In genomic region chr19:10870501-10870954, GRCh38 we compare ENCODE assay signal across 8 cellular contexts. TPM values are rescaled to one million over a fixed set of nuclear protein-coding genes. Genes with fewer than 3 reads are reported as not detected.
DNase-seq lines count a peak whose midpoint lies in the region; ATAC-seq, FAIRE-seq and TF ChIP-seq lines count a peak whose summit lies in the region.

No MANE protein-coding gene starts in this region.

- H3K4me3 ChIP-seq in cardiac muscle cell (peak overlapping the region; percentile 38), K562 (peak overlapping the region; percentile 37), mesenchymal stem cell (ENCODE audit: insufficient read depth in 1 of 2, low read depth in 1 of 2, low read length in 2 of 2) (peak overlapping the region; percentile 40 to 75), vagina (peak overlapping the region; percentile 53 to 57)

- H3K4ac ChIP-seq in mesenchymal stem cell (ENCODE audit: low read depth in 1 of 2, low read length in 2 of 2): peak overlapping the region in 1 of 2 experiments; percentile 94

- H3K9ac ChIP-seq in K562 (ENCODE audit: insufficient read depth in 1 of 2, low read depth in 2 of 2, low read length in 2 of 2) (peak overlapping the region; percentile 72 to 87), mesenchymal stem cell (ENCODE audit: low read length) (peak overlapping the region; percentile 81)

- no peaks in the 10 kb centered on the region for H3K9me3 ChIP-seq in cardiac muscle cell (ENCODE audit: low read depth)
- no peaks in the 10 kb centered on the region for H3K9me3 ChIP-seq in K562 (replicated peaks; ENCODE audit: control insufficient read depth, insufficient read depth, low read depth, low read length)
- H3K9me3 ChIP-seq in mesenchymal stem cell (ENCODE audit: control insufficient read depth, low read length): no peaks in the 10 kb centered on the region
- no peaks in the 10 kb centered on the region for H3K9me3 ChIP-seq in vagina

- DNase-seq in cardiac muscle cell (ENCODE audit: low read depth in 1 of 2, low spot score in 1 of 2): no peak
- no peak for DNase-seq in left ventricle myocardium superior
- DNase-seq in K562 (ENCODE audit: extremely low read depth in 1 of 4, low spot score in 3 of 4): no peak
- no peak for DNase-seq in mesenchymal stem cell
- DNase-seq in vagina (ENCODE audit: extremely low spot score in 2 of 2): peak in 1 of 2 donors; percentile 91
- DNase-seq in SKM-1 (lab: John Stamatoyannopoulos, UW; ENCODE audit: unreplicated experiment): no peak

- H3K14ac ChIP-seq in mesenchymal stem cell (ENCODE audit: low read length in 2 of 2): peak overlapping the region in 1 of 2 experiments; percentile 89

- CTCF ChIA-PET in K562 (lab: Yijun Ruan, JAX; ENCODE audit: low intra/inter-chr PET ratio): no interaction called here

- no peak for TF ChIP-seq RAD21 in K562 (CRISPR knock-in tag; conservative IDR thresholded peaks at IDR 0.05 in 1 of 2, IDR thresholded peaks at IDR 0.05 in 1 of 2)

- H3K27ac ChIP-seq in cardiac muscle cell (peak overlapping the region; percentile 55), K562 (ENCODE audit: extremely low read depth, low read depth, low read length) (peak overlapping the region; percentile 80), mesenchymal stem cell (ENCODE audit: low read length, poor library complexity, severe bottlenecking) (peak overlapping the region; percentile 77), vagina (peak overlapping the region; percentile 87)

- H2BK120ac ChIP-seq in mesenchymal stem cell (ENCODE audit: low read depth, low read length): peak overlapping the region; percentile 86

- H3K36me3 ChIP-seq in cardiac muscle cell: no peaks in the 10 kb centered on the region
- H3K36me3 ChIP-seq in K562 (ENCODE audit: control insufficient read depth, insufficient read depth, low read length): peaks cover 10% of the 10 kb centered on the region; the same call in 1 of the 3 replicates
- no peaks in the 10 kb centered on the region for H3K36me3 ChIP-seq in mesenchymal stem cell (ENCODE audit: control insufficient read depth in 1 of 2, insufficient read depth in 2 of 2, low read depth in 1 of 2, low read length in 2 of 2)
- no peaks in the 10 kb centered on the region for H3K36me3 ChIP-seq in vagina

- no peak for TF ChIP-seq EP300 in K562 (IDR thresholded peaks at IDR 0.05; ENCODE audit: low read length)

- no peak overlapping the region for H2AK5ac ChIP-seq in mesenchymal stem cell (ENCODE audit: low read length, severe bottlenecking)

- peak; percentile 80 for FAIRE-seq in K562 (lab: Jason Lieb, UNC)

- BruUV-seq in K562 (replicated peaks; lab: Mats Ljungman, UMichigan): no TSS peak

- H3K4me1 ChIP-seq in cardiac muscle cell (ENCODE audit: low read depth): peaks cover 6% of the 10 kb centered on the region
- peaks cover 8 to 38% of the 10 kb centered on the region in 2 experiments for H3K4me1 ChIP-seq in K562 (replicated peaks in 1 of 2; ENCODE audit: control insufficient read depth in 2 of 2, insufficient read depth in 2 of 2, low read length in 2 of 2)
- H3K4me1 ChIP-seq in mesenchymal stem cell (ENCODE audit: control insufficient read depth, insufficient read depth, low read depth, low read length): peaks cover 7% of the 10 kb centered on the region
- H3K4me1 ChIP-seq in vagina: peaks cover 31% of the 10 kb centered on the region

- in situ Hi-C loops in K562 (cut with MboI): no loop called here

- H2BK5ac ChIP-seq in mesenchymal stem cell (ENCODE audit: low read depth, low read length, poor library complexity, severe bottlenecking): peak overlapping the region; percentile 3

- H3K79me1 ChIP-seq in mesenchymal stem cell (replicated peaks; ENCODE audit: low read length, poor library complexity, severe bottlenecking): peaks cover 6% of the 10 kb centered on the region

- POLR2A ChIA-PET in K562 (lab: Yijun Ruan, JAX): no interaction called here

- no peak overlapping the region for H3K23ac ChIP-seq in mesenchymal stem cell (ENCODE audit: low read length in 2 of 2)

- H3K9me1 ChIP-seq in K562 (ENCODE audit: control insufficient read depth, insufficient read depth, low read length): no peaks in the 10 kb centered on the region

- TF ChIP-seq CTCF in cardiac muscle cell (IDR thresholded peaks at IDR 0.05; ENCODE audit: low read depth, low read length) (no peak), K562 (IDR thresholded peaks at IDR 0.05 in 2 of 3, conservative IDR thresholded peaks at IDR 0.05 in 1 of 3; ENCODE audit: insufficient read depth in 2 of 3, low read depth in 1 of 3, low read length in 3 of 3) (no peak), vagina (IDR thresholded peaks at IDR 0.05) (no peak)

- peak overlapping the region in 1 of 2 experiments; percentile 83 for H2BK12ac ChIP-seq in mesenchymal stem cell (ENCODE audit: low read length in 2 of 2)

- H2AFZ ChIP-seq in K562 (ENCODE audit: low read depth, low read length): peak overlapping the region; percentile 90
- peak overlapping the region; percentile 89 for H2AFZ ChIP-seq in mesenchymal stem cell (ENCODE audit: low read depth, low read length)

- H3K18ac ChIP-seq in mesenchymal stem cell (ENCODE audit: low read depth in 1 of 2, low read length in 2 of 2): peak overlapping the region; percentile 71 to 96

- H4K20me1 ChIP-seq in K562 (replicated peaks; ENCODE audit: control insufficient read depth, insufficient read depth, low read length): no peaks in the 10 kb centered on the region

- 5% methylated on average over 8 of the region's 22 CpGs for WGBS in K562 (ENCODE audit: insufficient coverage, low coverage, missing lambda C conversion rate)
- WGBS in mesenchymal stem cell: 6% methylated on average over 14 of the region's 22 CpGs

- H3K79me2 ChIP-seq in K562 (ENCODE audit: control insufficient read depth, insufficient read depth, low read length): peaks cover 38% of the 10 kb centered on the region

- intact Hi-C loops in left ventricle myocardium superior (cut with micrococcal nuclease) (no loop called here), K562 (cut with micrococcal nuclease) (loop anchor here (5.0 kb wide), 1 partner anchor 57 kb away; the partner anchor contains the start of genes TIMM29 and YIPF2), vagina (cut with DNase I) (loop anchor here (10.0 kb wide), 1 partner anchor 54 kb away; the partner anchor contains the start of genes TIMM29 and YIPF2)

- peak overlapping the region; percentile 92 for H3K4me2 ChIP-seq in K562 (ENCODE audit: insufficient read depth, low read length)
- peak overlapping the region; percentile 95 for H3K4me2 ChIP-seq in mesenchymal stem cell (ENCODE audit: low read length, poor library complexity, severe bottlenecking)

- peak overlapping the region; percentile 90 for H4K91ac ChIP-seq in mesenchymal stem cell (ENCODE audit: low read length)

- ATAC-seq in left ventricle myocardium superior (no peak), K562 (no peak), HG02798 (IDR thresholded peaks at IDR 0.05; ENCODE audit: poor library complexity, unreplicated experiment) (no peak), GM18867 (IDR thresholded peaks at IDR 0.05; ENCODE audit: unreplicated experiment) (no peak)

- peak overlapping the region; percentile 87 for H2BK15ac ChIP-seq in mesenchymal stem cell (ENCODE audit: low read depth, poor library complexity, severe bottlenecking)

- TF ChIP-seq POLR2A in K562 (conservative IDR thresholded peaks at IDR 0.05) (peak; percentile 63; the same call in 1 of the 2 replicates), vagina (IDR thresholded peaks at IDR 0.05) (no peak)

- H4K8ac ChIP-seq in mesenchymal stem cell (ENCODE audit: low read length): peak overlapping the region; percentile 99

- H3K27me3 ChIP-seq in cardiac muscle cell (no peaks in the 10 kb centered on the region), K562 (ENCODE audit: control insufficient read depth in 2 of 2, insufficient read depth in 2 of 2, low read length in 2 of 2) (no peaks in the 10 kb centered on the region), mesenchymal stem cell (ENCODE audit: control insufficient read depth in 1 of 2, insufficient read depth in 1 of 2, low read length in 2 of 2) (no peaks in the 10 kb centered on the region), vagina (no peaks in the 10 kb centered on the region)

RNA-seq across cellular contexts. Expression of gene CARM1, which starts 0.8 kb away (rescaled TPM):
- 90.7 and 92.6 TPM in 2 replicates for total RNA-seq in cardiac muscle cell
- 46.8 and 81.2 TPM in 2 replicates for polyA plus RNA-seq in cardiac muscle cell
- 32.5 TPM for total RNA-seq in left ventricle myocardium superior
- total RNA-seq in K562 (2011; cell fraction: chromatin; rRNA removed; ENCODE audit: low replicate concordance): 50.4 and 92.7 TPM in 2 replicates
- total RNA-seq in K562 (2011; cell fraction: nucleolus; rRNA removed): 57.5 and 60.4 TPM in 2 replicates
- total RNA-seq in K562 (2011; cell fraction: nucleoplasm; rRNA removed): 52.4 and 52.6 TPM in 2 replicates
- 31.9 and 41.8 TPM in 2 replicates for total RNA-seq in K562 (2014; rRNA removed)
- total RNA-seq in K562 (2014; rRNA removed; fragmentation: Illumina TruSeq; extraction: Trizol): 14.1 and 18.6 TPM in 2 replicates
- 25.2 and 27.1 TPM in 2 replicates for total RNA-seq in K562 (2015; rRNA removed; fragmentation: Illumina TruSeq; extraction: Trizol)
- total RNA-seq in K562 (2021): 86.0 and 86.3 TPM in 2 replicates
- 29.7 and 54.8 TPM in 2 replicates for polyA plus RNA-seq in K562 (2011; rRNA removed)
- polyA plus RNA-seq in K562 (2011; cell fraction: cytosol; rRNA removed): 39.1 and 73.7 TPM in 2 replicates
- polyA plus RNA-seq in K562 (2011; cell fraction: nucleus; rRNA removed): 61.7 and 77.2 TPM in 2 replicates
- polyA plus RNA-seq in K562 (2012): 54.2 and 71.7 TPM in 2 replicates
- polyA plus RNA-seq in K562 (2014; fragmentation: Illumina TruSeq; extraction: Trizol): 59.8 and 73.9 TPM in 2 replicates
- under 1 TPM; 0.36 to 0.65 TPM for polyA plus RNA-seq in K562 (2014; fragmentation: Nextera tagmentation; extraction: Ambion mirVana)
- polyA plus RNA-seq in K562 (2014; rRNA removed): 49.1 and 56.5 TPM in 2 replicates
- 20.6 and 23.7 TPM in 2 replicates for polyA minus RNA-seq in K562 (2011; rRNA and poly(A)+ RNA removed)
- 32.6 and 45.6 TPM in 2 replicates for polyA minus RNA-seq in K562 (2011; cell fraction: cytosol; rRNA and poly(A)+ RNA removed)
- 13.1 and 18.4 TPM in 2 replicates for polyA minus RNA-seq in K562 (2011; cell fraction: nucleus; rRNA and poly(A)+ RNA removed)
- polyA plus RNA-seq in mesenchymal stem cell (2013, experiment 1 of 2): 83.5 TPM
- polyA plus RNA-seq in mesenchymal stem cell (2013, experiment 2 of 2): 82.1 TPM
- total RNA-seq in vagina: 28.2 TPM

RNA-seq across cellular contexts. Expression of gene C19orf38, which starts 22.3 kb away (rescaled TPM):
- total RNA-seq in cardiac muscle cell (0.33 TPM in 1 of 2 replicates, not detected in the other), left ventricle myocardium superior (0.62 TPM), K562 (2014; rRNA removed) (0.16 TPM in 1 of 2 replicates, not detected in the other), K562 (2014; rRNA removed; fragmentation: Illumina TruSeq; extraction: Trizol) (not detected in 2 replicates), K562 (2015; rRNA removed; fragmentation: Illumina TruSeq; extraction: Trizol) (not detected in 2 replicates), K562 (2021) (0.18 and 0.29 TPM in 2 replicates), vagina (2.5 TPM)
- polyA plus RNA-seq in cardiac muscle cell (0.64 and 1.1 TPM in 2 replicates), K562 (2011; rRNA removed) (0.14 and 0.31 TPM in 2 replicates), K562 (2014; fragmentation: Illumina TruSeq; extraction: Trizol) (not detected in 2 replicates), K562 (2014; fragmentation: Nextera tagmentation; extraction: Ambion mirVana) (not detected), K562 (2014; rRNA removed) (0.53 TPM in 1 of 2 replicates, not detected in the other)
- total RNA-seq in K562 (2011; cell fraction: chromatin; rRNA removed; ENCODE audit: low replicate concordance): 0.83 TPM in 1 of 2 replicates, not detected in the other
- total RNA-seq in K562 (2011; cell fraction: nucleolus; rRNA removed): 0.50 TPM in 1 of 2 replicates, not detected in the other
- not detected in 2 replicates for total RNA-seq in K562 (2011; cell fraction: nucleoplasm; rRNA removed)
- polyA plus RNA-seq in K562 (2011; cell fraction: cytosol; rRNA removed): 0.19 and 0.22 TPM in 2 replicates
- 0.10 and 0.34 TPM in 2 replicates for polyA plus RNA-seq in K562 (2011; cell fraction: nucleus; rRNA removed)
- polyA plus RNA-seq in K562 (2012): 0.27 and 0.40 TPM in 2 replicates
- polyA minus RNA-seq in K562 (2011; rRNA and poly(A)+ RNA removed): not detected in 2 replicates
- not detected in 2 replicates for polyA minus RNA-seq in K562 (2011; cell fraction: cytosol; rRNA and poly(A)+ RNA removed)
- polyA minus RNA-seq in K562 (2011; cell fraction: nucleus; rRNA and poly(A)+ RNA removed): 0.27 and 0.56 TPM in 2 replicates
- polyA plus RNA-seq in mesenchymal stem cell (2013, experiment 1 of 2): not detected
- not detected for polyA plus RNA-seq in mesenchymal stem cell (2013, experiment 2 of 2)

RNA-seq across cellular contexts. Expression of gene TMED1, which starts 34.5 kb away (rescaled TPM):
- 77.5 and 83.1 TPM in 2 replicates for total RNA-seq in cardiac muscle cell
- 131 and 137 TPM in 2 replicates for polyA plus RNA-seq in cardiac muscle cell
- 29.8 TPM for total RNA-seq in left ventricle myocardium superior
- total RNA-seq in K562 (2011; cell fraction: chromatin; rRNA removed; ENCODE audit: low replicate concordance): 12.5 and 36.8 TPM in 2 replicates
- 63.2 and 77.4 TPM in 2 replicates for total RNA-seq in K562 (2011; cell fraction: nucleolus; rRNA removed)
- 32.4 and 49.3 TPM in 2 replicates for total RNA-seq in K562 (2011; cell fraction: nucleoplasm; rRNA removed)
- 28.1 and 34.4 TPM in 2 replicates for total RNA-seq in K562 (2014; rRNA removed)
- 7.4 and 8.0 TPM in 2 replicates for total RNA-seq in K562 (2014; rRNA removed; fragmentation: Illumina TruSeq; extraction: Trizol)
- total RNA-seq in K562 (2015; rRNA removed; fragmentation: Illumina TruSeq; extraction: Trizol): 22.7 and 23.5 TPM in 2 replicates
- 25.5 and 28.2 TPM in 2 replicates for total RNA-seq in K562 (2021)
- polyA plus RNA-seq in K562 (2011; rRNA removed): 26.1 and 27.9 TPM in 2 replicates
- polyA plus RNA-seq in K562 (2011; cell fraction: cytosol; rRNA removed): 33.2 and 47.1 TPM in 2 replicates
- 10.9 and 12.8 TPM in 2 replicates for polyA plus RNA-seq in K562 (2011; cell fraction: nucleus; rRNA removed)
- 28.9 and 42.7 TPM in 2 replicates for polyA plus RNA-seq in K562 (2012)
- 9.6 and 18.6 TPM in 2 replicates for polyA plus RNA-seq in K562 (2014; fragmentation: Illumina TruSeq; extraction: Trizol)
- 1 to 10 TPM in 1 of 2 experiments, under 1 TPM in 1; 0.86 to 5.9 TPM for polyA plus RNA-seq in K562 (2014; fragmentation: Nextera tagmentation; extraction: Ambion mirVana)
- polyA plus RNA-seq in K562 (2014; rRNA removed): 29.3 and 30.2 TPM in 2 replicates
- 11.8 and 20.7 TPM in 2 replicates for polyA minus RNA-seq in K562 (2011; rRNA and poly(A)+ RNA removed)
- 14.7 and 14.8 TPM in 2 replicates for polyA minus RNA-seq in K562 (2011; cell fraction: cytosol; rRNA and poly(A)+ RNA removed)
- 4.3 and 6.6 TPM in 2 replicates for polyA minus RNA-seq in K562 (2011; cell fraction: nucleus; rRNA and poly(A)+ RNA removed)
- 28.5 TPM for polyA plus RNA-seq in mesenchymal stem cell (2013, experiment 1 of 2)
- 29.7 TPM for polyA plus RNA-seq in mesenchymal stem cell (2013, experiment 2 of 2)
- 20.4 TPM for total RNA-seq in vagina

RNA-seq across cellular contexts. Expression of gene YIPF2, which starts 57.9 kb away (rescaled TPM):
- 67.2 and 69.9 TPM in 2 replicates for total RNA-seq in cardiac muscle cell
- polyA plus RNA-seq in cardiac muscle cell: 32.9 and 38.9 TPM in 2 replicates
- 16.4 TPM for total RNA-seq in left ventricle myocardium superior
- total RNA-seq in K562 (2011; cell fraction: chromatin; rRNA removed; ENCODE audit: low replicate concordance): 41.8 and 150 TPM in 2 replicates
- 200 and 225 TPM in 2 replicates for total RNA-seq in K562 (2011; cell fraction: nucleolus; rRNA removed)
- total RNA-seq in K562 (2011; cell fraction: nucleoplasm; rRNA removed): 96.4 and 107 TPM in 2 replicates
- total RNA-seq in K562 (2014; rRNA removed): 65.2 and 80.4 TPM in 2 replicates
- total RNA-seq in K562 (2014; rRNA removed; fragmentation: Illumina TruSeq; extraction: Trizol): 10.3 and 12.1 TPM in 2 replicates
- 31.6 and 32.5 TPM in 2 replicates for total RNA-seq in K562 (2015; rRNA removed; fragmentation: Illumina TruSeq; extraction: Trizol)
- 51.6 and 56.3 TPM in 2 replicates for total RNA-seq in K562 (2021)
- polyA plus RNA-seq in K562 (2011; rRNA removed): 40.5 and 69.1 TPM in 2 replicates
- polyA plus RNA-seq in K562 (2011; cell fraction: cytosol; rRNA removed): 114 and 210 TPM in 2 replicates
- polyA plus RNA-seq in K562 (2011; cell fraction: nucleus; rRNA removed): 175 and 177 TPM in 2 replicates
- polyA plus RNA-seq in K562 (2012): 41.2 and 77.2 TPM in 2 replicates
- polyA plus RNA-seq in K562 (2014; fragmentation: Illumina TruSeq; extraction: Trizol): 20.4 and 44.1 TPM in 2 replicates
- 1 to 10 TPM; 1.3 to 2.2 TPM for polyA plus RNA-seq in K562 (2014; fragmentation: Nextera tagmentation; extraction: Ambion mirVana)
- 64.3 and 74.2 TPM in 2 replicates for polyA plus RNA-seq in K562 (2014; rRNA removed)
- polyA minus RNA-seq in K562 (2011; rRNA and poly(A)+ RNA removed): 15.6 and 19.6 TPM in 2 replicates
- 56.2 and 63.8 TPM in 2 replicates for polyA minus RNA-seq in K562 (2011; cell fraction: cytosol; rRNA and poly(A)+ RNA removed)
- 26.0 and 30.7 TPM in 2 replicates for polyA minus RNA-seq in K562 (2011; cell fraction: nucleus; rRNA and poly(A)+ RNA removed)
- 51.4 TPM for polyA plus RNA-seq in mesenchymal stem cell (2013, experiment 1 of 2)
- 51.4 TPM for polyA plus RNA-seq in mesenchymal stem cell (2013, experiment 2 of 2)
- total RNA-seq in vagina: 42.7 TPM

RNA-seq across cellular contexts. Expression of gene TIMM29, which starts 58.1 kb away (rescaled TPM):
- total RNA-seq in cardiac muscle cell (52.2 and 54.5 TPM in 2 replicates), left ventricle myocardium superior (17.4 TPM), K562 (2014; rRNA removed) (29.4 and 32.7 TPM in 2 replicates), K562 (2014; rRNA removed; fragmentation: Illumina TruSeq; extraction: Trizol) (18.5 and 19.9 TPM in 2 replicates), K562 (2015; rRNA removed; fragmentation: Illumina TruSeq; extraction: Trizol) (20.2 and 20.7 TPM in 2 replicates), K562 (2021) (23.8 and 24.7 TPM in 2 replicates), vagina (21.9 TPM)
- polyA plus RNA-seq in cardiac muscle cell (31.3 and 41.7 TPM in 2 replicates), K562 (2011; rRNA removed) (11.0 and 13.2 TPM in 2 replicates), K562 (2014; fragmentation: Illumina TruSeq; extraction: Trizol) (13.8 and 13.9 TPM in 2 replicates), K562 (2014; fragmentation: Nextera tagmentation; extraction: Ambion mirVana) (1 to 10 TPM; 2.4 to 3.2 TPM), K562 (2014; rRNA removed) (16.3 and 17.5 TPM in 2 replicates)
- 9.9 and 25.8 TPM in 2 replicates for total RNA-seq in K562 (2011; cell fraction: chromatin; rRNA removed; ENCODE audit: low replicate concordance)
- 30.1 and 31.0 TPM in 2 replicates for total RNA-seq in K562 (2011; cell fraction: nucleolus; rRNA removed)
- 14.4 and 15.4 TPM in 2 replicates for total RNA-seq in K562 (2011; cell fraction: nucleoplasm; rRNA removed)
- 10.3 and 20.8 TPM in 2 replicates for polyA plus RNA-seq in K562 (2011; cell fraction: cytosol; rRNA removed)
- 7.8 and 11.2 TPM in 2 replicates for polyA plus RNA-seq in K562 (2011; cell fraction: nucleus; rRNA removed)
- 17.4 and 20.2 TPM in 2 replicates for polyA plus RNA-seq in K562 (2012)
- polyA minus RNA-seq in K562 (2011; rRNA and poly(A)+ RNA removed): 2.6 and 2.9 TPM in 2 replicates
- 4.8 and 6.6 TPM in 2 replicates for polyA minus RNA-seq in K562 (2011; cell fraction: cytosol; rRNA and poly(A)+ RNA removed)
- polyA minus RNA-seq in K562 (2011; cell fraction: nucleus; rRNA and poly(A)+ RNA removed): 5.7 and 7.8 TPM in 2 replicates
- polyA plus RNA-seq in mesenchymal stem cell (2013, experiment 1 of 2): 20.0 TPM
- 22.7 TPM for polyA plus RNA-seq in mesenchymal stem cell (2013, experiment 2 of 2)
